ENCODE assay signal across 1 cellular context in genomic region chr5:141914154-141914743, GRCh38.
TF ChIP-seq lines count a peak whose summit lies in the region.

No MANE protein-coding gene starts in this region.

TF ChIP-seq in HepG2, 621 proteins besides CTCF, POLR2A, EP300 and RAD21 (continues in another document):
- TF ChIP-seq ZNF878 (CRISPR knock-in tag; IDR thresholded peaks at IDR 0.05) (no peak), ZNF564 (CRISPR knock-in tag; IDR thresholded peaks at IDR 0.05) (no peak), HDAC2 (CRISPR knock-in tag; IDR thresholded peaks at IDR 0.05) (no peak), DRAP1 (CRISPR knock-in tag; IDR thresholded peaks at IDR 0.05) (no peak), NBN (conservative IDR thresholded peaks at IDR 0.05) (no peak), CREB3 (CRISPR knock-in tag; IDR thresholded peaks at IDR 0.05) (0 out of 2 replicates have a peak, but pooled peaks have one; percentile 39), PREB (CRISPR knock-in tag; IDR thresholded peaks at IDR 0.05) (0 out of 2 replicates have a peak, but pooled peaks have one; percentile 14), ZBTB34 (CRISPR knock-in tag; IDR thresholded peaks at IDR 0.05) (no peak), TAF15 (IDR thresholded peaks at IDR 0.05; ENCODE audit: low read depth, low read length, poor library complexity, severe bottlenecking) (no peak), MAF1 (CRISPR knock-in tag; IDR thresholded peaks at IDR 0.05; ENCODE audit: borderline replicate concordance) (no peak), AGO2 (optimal IDR thresholded peaks at IDR 0.05; ENCODE audit: low read depth, low read length) (no peak), PLSCR1 (CRISPR knock-in tag; IDR thresholded peaks at IDR 0.05; ENCODE audit: borderline replicate concordance) (no peak), FUBP1 (CRISPR knock-in tag; IDR thresholded peaks at IDR 0.05; ENCODE audit: borderline replicate concordance) (no peak), ZNF460 (CRISPR knock-in tag; IDR thresholded peaks at IDR 0.05; ENCODE audit: borderline replicate concordance) (no peak), HNRNPLL (IDR thresholded peaks at IDR 0.05; ENCODE audit: low read depth, low read length, poor library complexity, severe bottlenecking) (peak; percentile 67), RCOR2 (CRISPR knock-in tag; IDR thresholded peaks at IDR 0.05) (no peak), ZBTB8A (CRISPR knock-in tag; IDR thresholded peaks at IDR 0.05; ENCODE audit: borderline replicate concordance, low read depth) (no peak), ZNF354B (CRISPR knock-in tag; IDR thresholded peaks at IDR 0.05) (no peak), ZNF883 (CRISPR knock-in tag; IDR thresholded peaks at IDR 0.05; ENCODE audit: not compliant biosample characterization) (peak; percentile 64), TCF7 (IDR thresholded peaks at IDR 0.05; ENCODE audit: low read depth) (no peak), EED (CRISPR knock-in tag; IDR thresholded peaks at IDR 0.05) (no peak), ZIK1 (CRISPR knock-in tag; IDR thresholded peaks at IDR 0.05; ENCODE audit: borderline replicate concordance, low read depth) (0 out of 2 replicates have a peak, but pooled peaks have one; percentile 45), ZBED4 (CRISPR knock-in tag; IDR thresholded peaks at IDR 0.05; ENCODE audit: borderline replicate concordance) (no peak), EEA1 (CRISPR knock-in tag; IDR thresholded peaks at IDR 0.05; ENCODE audit: borderline replicate concordance) (no peak), KLF9 (CRISPR knock-in tag; IDR thresholded peaks at IDR 0.05; ENCODE audit: low read depth) (no peak), ZMAT3 (CRISPR knock-in tag; conservative IDR thresholded peaks at IDR 0.05) (no peak), ATM (IDR thresholded peaks at IDR 0.05; ENCODE audit: borderline replicate concordance) (no peak), CAMTA2 (CRISPR knock-in tag; IDR thresholded peaks at IDR 0.05; ENCODE audit: borderline replicate concordance) (no peak), HES4 (CRISPR knock-in tag; IDR thresholded peaks at IDR 0.05; ENCODE audit: borderline replicate concordance) (no peak), NFIC (IDR thresholded peaks at IDR 0.05; ENCODE audit: low read length) (no peak), ZNF552 (CRISPR knock-in tag; IDR thresholded peaks at IDR 0.05; ENCODE audit: borderline replicate concordance) (no peak), PBX3 (CRISPR knock-in tag; IDR thresholded peaks at IDR 0.05; ENCODE audit: borderline replicate concordance) (no peak), THAP11 (CRISPR knock-in tag; IDR thresholded peaks at IDR 0.05) (no peak), RARG (CRISPR knock-in tag; IDR thresholded peaks at IDR 0.05; ENCODE audit: low read depth) (no peak), PAF1 (CRISPR knock-in tag; IDR thresholded peaks at IDR 0.05) (no peak), ZNF652 (CRISPR knock-in tag; IDR thresholded peaks at IDR 0.05; ENCODE audit: borderline replicate concordance, low read depth) (no peak), MED1 (CRISPR knock-in tag; IDR thresholded peaks at IDR 0.05) (no peak), KLF16 (CRISPR knock-in tag; IDR thresholded peaks at IDR 0.05) (no peak), DMTF1 (CRISPR knock-in tag; IDR thresholded peaks at IDR 0.05) (no peak), ZKSCAN5 (CRISPR knock-in tag; IDR thresholded peaks at IDR 0.05) (no peak), ZNF646 (CRISPR knock-in tag; IDR thresholded peaks at IDR 0.05) (no peak), RBM39 (IDR thresholded peaks at IDR 0.05; ENCODE audit: low read depth, low read length, poor library complexity, severe bottlenecking) (no peak), YEATS2 (CRISPR knock-in tag; IDR thresholded peaks at IDR 0.05; ENCODE audit: borderline replicate concordance) (no peak), HMGA1 (CRISPR knock-in tag; conservative IDR thresholded peaks at IDR 0.05) (no peak)
